18 cellular contexts compared by ENCODE assay signal in the genomic region with DNA sequence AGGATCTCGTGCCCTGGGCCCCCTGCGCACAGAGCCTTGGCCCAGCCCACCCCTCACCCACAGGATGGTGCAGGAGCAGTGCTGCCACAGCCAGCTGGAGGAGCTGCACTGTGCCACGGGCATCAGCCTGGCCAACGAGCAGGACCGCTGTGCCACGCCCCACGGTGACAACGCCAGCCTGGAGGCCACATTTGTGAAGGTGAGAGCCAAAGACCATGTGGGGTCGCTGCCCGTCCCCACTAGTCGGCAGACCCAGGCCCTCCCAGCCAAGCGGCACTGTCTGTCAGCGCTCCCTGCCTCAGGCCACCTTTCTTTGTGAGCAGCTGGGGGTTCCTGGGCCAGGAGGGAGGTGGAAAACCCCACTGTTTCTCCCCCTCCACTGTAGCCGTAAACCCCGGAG. TPM values are rescaled to one million over a fixed set of nuclear protein-coding genes. Genes with fewer than 3 reads are reported as not detected.
DNase-seq lines count a peak whose midpoint lies in the region; ATAC-seq and TF ChIP-seq lines count a peak whose summit lies in the region.
"Had no signal": no experiment of that assay in that cellular context is flagged by ENCODE, and none has a peak within 500 bp of the region (broad histone marks: within the 10 kb centered on the region; RNA-seq: fewer than 3 reads in every experiment).

No MANE protein-coding gene starts in this region.

- no peaks in the 10 kb centered on the region for H3K79me2 ChIP-seq in mammary epithelial cell (ENCODE audit: insufficient read depth, low read length)

- peak overlapping the region in 1 of 2 experiments; percentile 63 for H3K14ac ChIP-seq in mesenchymal stem cell (ENCODE audit: low read length in 2 of 2)

- CTCF ChIA-PET in MCF 10A (lab: Yijun Ruan, JAX) (no interaction called here), mammary epithelial cell (lab: Charles Lee; ENCODE audit: low non-redundant PET) (interaction anchor here (1.0 kb wide), 1 partner anchor 28 kb away, joined by 3 read pairs; no protein-coding TSS in a partner anchor)

- H3K27me3 Mint-ChIP-seq in MCF 10A (ENCODE audit: insufficient read depth, unreplicated experiment), result no peaks in the 10 kb centered on the region

- H2BK15ac ChIP-seq in mesenchymal stem cell (ENCODE audit: low read depth, poor library complexity, severe bottlenecking), result no peak overlapping the region

- in situ Hi-C loops in mammary epithelial cell (cut with MboI; ENCODE audit: low sequenced_read_pairs in 2 of 2), result no loop called here

- H3K36me3 ChIP-seq in mammary epithelial cell (ENCODE audit: insufficient read depth, low read length), result peaks cover 4% of the 10 kb centered on the region
- H3K36me3 ChIP-seq in mesenchymal stem cell (ENCODE audit: control insufficient read depth in 1 of 2, insufficient read depth in 2 of 2, low read depth in 1 of 2, low read length in 2 of 2), result peaks cover 76 to 92% of the 10 kb centered on the region in 2 experiments
- peaks cover 11% of the 10 kb centered on the region for H3K36me3 ChIP-seq in suprapubic skin
- H3K36me3 ChIP-seq in vagina, result peaks cover 0 to 33% of the 10 kb centered on the region in 2 donors

- no peak overlapping the region for H2BK120ac ChIP-seq in mesenchymal stem cell (ENCODE audit: low read depth, low read length)

- no peak overlapping the region for H3K9ac ChIP-seq in mammary epithelial cell (ENCODE audit: insufficient read depth, low read length)
- no peak overlapping the region for H3K9ac ChIP-seq in mesenchymal stem cell (ENCODE audit: low read length)
- H3K9ac ChIP-seq: BLaER1 had no signal

- H3K9me3 ChIP-seq in mammary epithelial cell (replicated peaks; ENCODE audit: insufficient read depth, low read length) (no peaks in the 10 kb centered on the region), mesenchymal stem cell (ENCODE audit: control insufficient read depth, low read length) (no peaks in the 10 kb centered on the region), suprapubic skin (no peaks in the 10 kb centered on the region), vagina (no peaks in the 10 kb centered on the region)
- H3K9me3 ChIP-seq: BLaER1, HAP-1 had no signal

- peak overlapping the region; percentile 60 for H3K27ac Mint-ChIP-seq in MCF 10A (ENCODE audit: low read depth, unreplicated experiment)
- H3K27ac Mint-ChIP-seq: CD8-positive, alpha-beta T cell had no signal

- 67% methylated on average over 12 of the region's 15 CpGs for WGBS in mammary epithelial cell (ENCODE audit: low coverage, missing lambda C conversion rate)
- 93% methylated on average over 14 of the region's 15 CpGs for WGBS in mesenchymal stem cell
- 49% methylated on average over 3 of the region's 15 CpGs for WGBS in suprapubic skin

- H3K79me1 ChIP-seq in mesenchymal stem cell (replicated peaks; ENCODE audit: low read length, poor library complexity, severe bottlenecking), result peaks cover 42% of the 10 kb centered on the region

- H3K36me3 Mint-ChIP-seq in MCF 10A (ENCODE audit: insufficient read depth, unreplicated experiment), result peaks cover 39% of the 10 kb centered on the region
- H3K36me3 Mint-ChIP-seq: CD8-positive, alpha-beta T cell had no signal

- no peak for ATAC-seq in HG03280 (IDR thresholded peaks at IDR 0.05; ENCODE audit: unreplicated experiment)
- ATAC-seq: CD8-positive, alpha-beta T cell; K562; Right ventricle myocardium inferior had no signal

- peak overlapping the region in 1 of 2 experiments; percentile 43 for H3K18ac ChIP-seq in mesenchymal stem cell (ENCODE audit: low read depth in 1 of 2, low read length in 2 of 2)

- TF ChIP-seq CTCF in MCF 10A (IDR thresholded peaks at IDR 0.05; ENCODE audit: unreplicated experiment), result no peak
- no peak for TF ChIP-seq CTCF in mammary epithelial cell (conservative IDR thresholded peaks at IDR 0.05 in 1 of 2, IDR thresholded peaks at IDR 0.05 in 1 of 2; ENCODE audit: extremely low read depth in 1 of 2, insufficient read depth in 1 of 2, low read depth in 1 of 2, low read length in 2 of 2)
- TF ChIP-seq CTCF in suprapubic skin (IDR thresholded peaks at IDR 0.05), result no peak
- no peak for TF ChIP-seq CTCF in vagina (IDR thresholded peaks at IDR 0.05)

- H2AK5ac ChIP-seq in mesenchymal stem cell (ENCODE audit: low read length, severe bottlenecking), result peak overlapping the region; percentile 6

- H3K4me1 ChIP-seq in mammary epithelial cell (ENCODE audit: insufficient read depth, low read length) (peaks cover 15% of the 10 kb centered on the region), mesenchymal stem cell (ENCODE audit: control insufficient read depth, insufficient read depth, low read depth, low read length) (peaks cover 26% of the 10 kb centered on the region), suprapubic skin (peaks cover 47% of the 10 kb centered on the region), vagina (peaks cover 75% of the 10 kb centered on the region)
- H3K4me1 ChIP-seq: BLaER1, HAP-1 had no signal

- H4K20me1 ChIP-seq in mammary epithelial cell (ENCODE audit: insufficient read depth, low read length), result no peaks in the 10 kb centered on the region
- H4K20me1 ChIP-seq: BLaER1 had no signal

- dilution Hi-C loops in mammary epithelial cell (cut with HindIII; ENCODE audit: low sequenced_read_pairs), result loop anchor here (5.0 kb wide), 2 partner anchors 77 to 253 kb away; no protein-coding TSS in a partner anchor

- no peak for TF ChIP-seq EP300 in suprapubic skin (IDR thresholded peaks at IDR 0.05)

- no peak overlapping the region for H3K23ac ChIP-seq in mesenchymal stem cell (ENCODE audit: low read length in 2 of 2)

- no peak overlapping the region for H3K4ac ChIP-seq in mesenchymal stem cell (ENCODE audit: low read depth in 1 of 2, low read length in 2 of 2)

- intact Hi-C loops in MCF 10A (cut with micrococcal nuclease), result no loop called here
- intact Hi-C loops in mammary epithelial cell (cut with micrococcal nuclease), result no loop called here
- intact Hi-C loops in vagina (cut with DNase I), result no loop called here
- intact Hi-C loops in posterior cingulate gyrus (cut with DNase I), result no loop called here

- H3K4me2 ChIP-seq in mammary epithelial cell (ENCODE audit: insufficient read depth, low read depth, low read length) (no peak overlapping the region), mesenchymal stem cell (ENCODE audit: low read length, poor library complexity, severe bottlenecking) (no peak overlapping the region)
- H3K4me2 ChIP-seq: BLaER1 had no signal

- H3K4me3 ChIP-seq in mammary epithelial cell (replicated peaks in 1 of 3; ENCODE audit: insufficient read depth in 1 of 3, low read depth in 2 of 3, low read length in 3 of 3), result no peak overlapping the region
- no peak overlapping the region for H3K4me3 ChIP-seq in mesenchymal stem cell (ENCODE audit: insufficient read depth in 1 of 2, low read depth in 1 of 2, low read length in 2 of 2)
- no peak overlapping the region for H3K4me3 ChIP-seq in suprapubic skin
- H3K4me3 ChIP-seq in vagina, result no peak overlapping the region
- H3K4me3 ChIP-seq: BLaER1, HAP-1, K562 had no signal

- no peaks in the 10 kb centered on the region for H3K9me3 Mint-ChIP-seq in MCF 10A (ENCODE audit: unreplicated experiment)
- H3K9me3 Mint-ChIP-seq: CD8-positive, alpha-beta T cell had no signal

- no TSS peak for BruUV-seq in MCF 10A (replicated peaks; lab: Mats Ljungman, UMichigan)
- BruUV-seq in mammary epithelial cell (replicated peaks; lab: Mats Ljungman, UMichigan), result no TSS peak

- no peak overlapping the region for H2BK5ac ChIP-seq in mesenchymal stem cell (ENCODE audit: low read depth, low read length, poor library complexity, severe bottlenecking)

- TF ChIP-seq POLR2A in suprapubic skin (IDR thresholded peaks at IDR 0.05) (no peak), vagina (IDR thresholded peaks at IDR 0.05) (no peak)

- H3K27me3 ChIP-seq in mammary epithelial cell (ENCODE audit: insufficient read depth, low read length), result no peaks in the 10 kb centered on the region
- H3K27me3 ChIP-seq in mesenchymal stem cell (ENCODE audit: control insufficient read depth in 1 of 2, insufficient read depth in 1 of 2, low read length in 2 of 2), result no peaks in the 10 kb centered on the region
- H3K27me3 ChIP-seq in suprapubic skin, result no peaks in the 10 kb centered on the region
- no peaks in the 10 kb centered on the region for H3K27me3 ChIP-seq in vagina
- H3K27me3 ChIP-seq: BLaER1 had no signal

- DNase-seq in MCF 10A (ENCODE audit: unreplicated experiment), result no peak
- DNase-seq in mammary epithelial cell, result no peak
- DNase-seq in mesenchymal stem cell, result no peak
- DNase-seq in suprapubic skin (ENCODE audit: low spot score in 2 of 2), result no peak
- DNase-seq in vagina (ENCODE audit: extremely low spot score in 2 of 2), result no peak
- no peak for DNase-seq in posterior cingulate gyrus
- DNase-seq in activated naive CD4-positive, alpha-beta T cell (lab: John Stamatoyannopoulos, UW), result no peak
- DNase-seq: 8988T; CD8-positive, alpha-beta T cell; MV-4-11; NCI-H1436 treated with DMSO at 0.1 percent for 48 hours; NCI-H2029 treated with DMSO at 0.1 percent for 48 hours; NCI-H82 had no signal

- H3K4me1 Mint-ChIP-seq in MCF 10A (ENCODE audit: insufficient read depth, unreplicated experiment), result peaks cover 5% of the 10 kb centered on the region

- H4K91ac ChIP-seq in mesenchymal stem cell (ENCODE audit: low read length), result no peak overlapping the region

- H2BK12ac ChIP-seq in mesenchymal stem cell (ENCODE audit: low read length in 2 of 2), result peak overlapping the region in 1 of 2 experiments; percentile 67

- no peak overlapping the region for H3K4me3 Mint-ChIP-seq in MCF 10A (ENCODE audit: unreplicated experiment)
- H3K4me3 Mint-ChIP-seq: CD8-positive, alpha-beta T cell had no signal

- H2AFZ ChIP-seq in mammary epithelial cell (ENCODE audit: low read depth, low read length) (no peak overlapping the region), mesenchymal stem cell (ENCODE audit: low read depth, low read length) (no peak overlapping the region)

- no peak overlapping the region for H4K8ac ChIP-seq in mesenchymal stem cell (ENCODE audit: low read length)

- H3K27ac ChIP-seq in mammary epithelial cell (ENCODE audit: insufficient read depth, low read depth, low read length) (no peak overlapping the region), mesenchymal stem cell (ENCODE audit: low read length, poor library complexity, severe bottlenecking) (no peak overlapping the region), suprapubic skin (peak overlapping the region; percentile 84), vagina (peak overlapping the region; percentile 75)
- H3K27ac ChIP-seq: BLaER1 had no signal

- POLR2A ChIA-PET in MCF 10A (lab: Yijun Ruan, JAX), result no interaction called here

RNA-seq across cellular contexts. Expression of gene FBLN1, which starts 22.8 kb away (rescaled TPM):
- 69.0 and 110 TPM in 2 replicates for total RNA-seq in MCF 10A (2022)
- total RNA-seq in mammary epithelial cell, result 100 to 1,000 TPM; 130 to 173 TPM
- polyA plus RNA-seq in mammary epithelial cell, result 66.8 TPM
- polyA minus RNA-seq in mammary epithelial cell, result 49.2 TPM
- 190 TPM for polyA plus RNA-seq in mesenchymal stem cell (2013, experiment 1 of 2)
- polyA plus RNA-seq in mesenchymal stem cell (2013, experiment 2 of 2), result 191 TPM
- 100 to 1,000 TPM; 111 to 174 (median 139) TPM for total RNA-seq in suprapubic skin
- 1,019 TPM for total RNA-seq in vagina
- total RNA-seq: CD8-positive, alpha-beta T cell had no signal
- polyA plus RNA-seq: K562 had no signal

Comparison
In these comparisons a context has a peak if more than half of its experiments do, and no peak if none do; other contexts are left out.
1. H3K27ac ChIP-seq: peak in suprapubic skin (single experiment) and vagina (single experiment); none in mammary epithelial cell (single experiment) and mesenchymal stem cell (single experiment).